In the genomic region with DNA sequence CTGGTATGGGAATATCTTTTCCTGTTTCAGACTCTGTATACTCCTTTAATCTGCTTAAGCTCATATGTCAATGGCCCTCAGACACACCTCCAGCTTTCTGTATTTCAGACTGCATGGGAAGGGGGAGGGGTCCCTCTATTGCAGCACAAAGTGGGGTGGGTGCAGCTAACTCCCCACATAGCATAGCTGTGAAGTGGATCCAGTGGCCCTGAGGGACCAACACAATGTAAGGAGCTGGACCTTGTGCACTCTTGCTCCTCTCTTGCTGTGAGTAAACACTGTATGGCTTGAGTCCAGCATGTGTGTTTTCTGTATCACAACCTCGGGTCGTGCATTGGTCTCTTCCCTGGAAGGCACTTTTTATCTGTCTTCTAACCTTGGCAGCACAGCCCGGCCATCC, we compare ENCODE assay signal across 26 cellular contexts.
DNase-seq lines count a peak whose midpoint lies in the region; ATAC-seq, FAIRE-seq and TF ChIP-seq lines count a peak whose summit lies in the region.
"Had no signal": no experiment of that assay in that cellular context is flagged by ENCODE, and none has a peak within 500 bp of the region (broad histone marks: within the 10 kb centered on the region; RNA-seq: fewer than 3 reads in every experiment).

No MANE protein-coding gene starts in this region.

- peaks cover 39% of the 10 kb centered on the region for H3K4me1 ChIP-seq in A549
- no peaks in the 10 kb centered on the region for H3K4me1 ChIP-seq in HEK293 (ENCODE audit: control insufficient read depth, insufficient read depth, low read length)
- H3K4me1 ChIP-seq in SK-N-SH (ENCODE audit: control insufficient read depth in 1 of 2, insufficient read depth in 2 of 2, low read depth in 1 of 2, low read length in 1 of 2), result peaks cover 0 to 2% of the 10 kb centered on the region in 2 experiments; a peak in 2 of 4 replicates

- TF ChIP-seq CTCF in A549 (IDR thresholded peaks at IDR 0.05), result no peak
- no peak for TF ChIP-seq CTCF in HEK293 (tag by site-specific recombination; IDR thresholded peaks at IDR 0.05)
- no peak for TF ChIP-seq CTCF in SK-N-SH (IDR thresholded peaks at IDR 0.05)

- H3F3A ChIP-seq in SK-N-SH (replicated peaks; ENCODE audit: insufficient read depth), result peaks cover 5% of the 10 kb centered on the region

- no peak for TF ChIP-seq RAD21 in A549 (conservative IDR thresholded peaks at IDR 0.05 in 1 of 2, IDR thresholded peaks at IDR 0.05 in 1 of 2)
- TF ChIP-seq RAD21 in SK-N-SH (IDR thresholded peaks at IDR 0.05; ENCODE audit: low read length), result no peak

- DNase-seq in A549 (ENCODE audit: low read depth in 1 of 2, low spot score in 1 of 2) (peak in 1 of 2 experiments; percentile 21), NCI-H82 treated with DMSO at 0.1 percent for 48 hours (lab: John Stamatoyannopoulos, UW; ENCODE audit: unreplicated experiment) (peak; percentile 50), brain pericyte (ENCODE audit: low read depth, low spot score) (peak; percentile 53), SK-N-SH (no peak), NCI-H2227 treated with DMSO at 0.1 percent for 48 hours (lab: John Stamatoyannopoulos, UW) (no peak)
- DNase-seq in stimulated activated CD4-positive, alpha-beta T cell treated with anti-CD3 and anti-CD28 coated beads, Interleukin-12 subunit alpha, Interleukin-12 subunit beta, amount 100 ng/mL, for 4 hours, result no peak
- DNase-seq: AML-193; CD4-positive, alpha-beta T cell; GOT3; MG63; NCI-H1105 treated with DMSO at 0.1 percent for 48 hours; NCI-H146; NCI-H1930; NCI-H2107; NCI-H510A treated with DMSO at 0.1 percent for 48 hours; OCI-M1; SIG-M5; T-helper 2 cell had no signal

- no peaks in the 10 kb centered on the region for H3K79me2 ChIP-seq in SK-N-SH (ENCODE audit: insufficient read depth)

- CTCF ChIA-PET in A549 (lab: Yijun Ruan, JAX) (no interaction called here), HEK293 (lab: Yijun Ruan, JAX) (no interaction called here), SK-N-SH (lab: Yijun Ruan, JAX) (no interaction called here)

- H3K9me2 ChIP-seq in SK-N-SH, result no peaks in the 10 kb centered on the region

- 13% methylated on average over 3 of the region's 3 CpGs for WGBS in A549 (ENCODE audit: missing lambda C conversion rate)
- WGBS in SK-N-SH (ENCODE audit: low lambda C conversion rate), result 91% methylated on average over 3 of the region's 3 CpGs

- TF ChIP-seq POLR2A in A549 (IDR thresholded peaks at IDR 0.05; ENCODE audit: low read length), result no peak

- H3K4me3 ChIP-seq in A549 (no peak overlapping the region), HEK293 (ENCODE audit: low read depth, low read length) (no peak overlapping the region), SK-N-SH (ENCODE audit: low read depth in 2 of 2, low read length in 1 of 2) (no peak overlapping the region)
- H3K4me3 ChIP-seq: BLaER1 treated with 17β-estradiol and CSF1 and Interleukin-3, amounts not matched to agents 10 nM and 100 nM; HAP-1; MG63; SK-N-MC had no signal

- H3K9me3 ChIP-seq in A549 (no peaks in the 10 kb centered on the region), HEK293 (ENCODE audit: control insufficient read depth, insufficient read depth, low read depth, low read length) (no peaks in the 10 kb centered on the region), SK-N-SH (no peaks in the 10 kb centered on the region)
- H3K9me3 ChIP-seq: HAP-1, MG63 had no signal

- POLR2A ChIA-PET in A549 (lab: Yijun Ruan, JAX) (no interaction called here), HEK293 (lab: Yijun Ruan, JAX) (no interaction called here), SK-N-SH (lab: Yijun Ruan, JAX) (no interaction called here)

- peak overlapping the region; percentile 44; the same call in 1 of the 3 replicates for H3K4me2 ChIP-seq in A549
- no peak overlapping the region for H3K4me2 ChIP-seq in SK-N-SH
- H3K4me2 ChIP-seq: BLaER1 treated with 17β-estradiol and CSF1 and Interleukin-3, amounts not matched to agents 10 nM and 100 nM had no signal

- H3K27ac ChIP-seq in A549, result peak overlapping the region; percentile 17 to 35; a peak in 1 of 6 replicates
- H3K27ac ChIP-seq in HEK293 (ENCODE audit: extremely low read depth, low read depth, low read length), result no peak overlapping the region
- H3K27ac ChIP-seq in SK-N-SH (ENCODE audit: low read depth in 2 of 2, low read length in 1 of 2), result no peak overlapping the region
- H3K27ac ChIP-seq: BLaER1 treated with 17β-estradiol and CSF1 and Interleukin-3, amounts not matched to agents 10 nM and 100 nM; HL-60; SK-N-MC had no signal

- no peak overlapping the region for H2AFZ ChIP-seq in SK-N-SH (ENCODE audit: low read depth)

- FAIRE-seq in A549 (lab: Jason Lieb, UNC), result no peak
- FAIRE-seq: G401.6, RCC 7860 had no signal

- TF ChIP-seq EP300 in A549 (IDR thresholded peaks at IDR 0.05), result no peak
- TF ChIP-seq EP300 in SK-N-SH (IDR thresholded peaks at IDR 0.05; ENCODE audit: borderline replicate concordance in 1 of 2, low read depth in 1 of 2, low read length in 1 of 2), result no peak

- peak in 1 of 2 experiments; percentile 46; a peak in 3 of 6 replicates for ATAC-seq in A549
- ATAC-seq in HG03565 (IDR thresholded peaks at IDR 0.05; ENCODE audit: unreplicated experiment), result no peak

- H3K36me3 ChIP-seq in HEK293 (ENCODE audit: control insufficient read depth in 2 of 2, insufficient read depth in 1 of 2, low read length in 2 of 2) (no peaks in the 10 kb centered on the region), SK-N-SH (replicated peaks in 1 of 2; ENCODE audit: control insufficient read depth in 1 of 2, insufficient read depth in 2 of 2, low read length in 1 of 2) (no peaks in the 10 kb centered on the region)
- H3K36me3 ChIP-seq: BLaER1 treated with 17β-estradiol and CSF1 and Interleukin-3, amounts not matched to agents 10 nM and 100 nM; HAP-1; MG63 had no signal

- H3K27me3 ChIP-seq in SK-N-SH (ENCODE audit: insufficient read depth), result no peaks in the 10 kb centered on the region
- H3K27me3 ChIP-seq: BLaER1 treated with 17β-estradiol and CSF1 and Interleukin-3, amounts not matched to agents 10 nM and 100 nM; MG63 had no signal

- no peak overlapping the region for H3K9ac ChIP-seq in SK-N-SH
- H3K9ac ChIP-seq: BLaER1 treated with 17β-estradiol and CSF1 and Interleukin-3, amounts not matched to agents 10 nM and 100 nM had no signal

- H4K20me1 ChIP-seq in SK-N-SH (ENCODE audit: insufficient read depth), result no peaks in the 10 kb centered on the region
- H4K20me1 ChIP-seq: BLaER1 treated with 17β-estradiol and CSF1 and Interleukin-3, amounts not matched to agents 10 nM and 100 nM had no signal

TF ChIP-seq in A549, 52 proteins besides CTCF, POLR2A, EP300 and RAD21 (continues in another document):
- no peak for TF ChIP-seq NR3C1 (IDR thresholded peaks at IDR 0.05)
- TF ChIP-seq EHMT2 (IDR thresholded peaks at IDR 0.05; ENCODE audit: low read depth), result no peak
- no peak for TF ChIP-seq CEBPB (IDR thresholded peaks at IDR 0.05)
- no peak for TF ChIP-seq PBX3 (IDR thresholded peaks at IDR 0.05)

TF ChIP-seq in HEK293, 187 proteins besides CTCF, POLR2A, EP300 and RAD21 (continues in another document):
- TF ChIP-seq, protein P1, sequence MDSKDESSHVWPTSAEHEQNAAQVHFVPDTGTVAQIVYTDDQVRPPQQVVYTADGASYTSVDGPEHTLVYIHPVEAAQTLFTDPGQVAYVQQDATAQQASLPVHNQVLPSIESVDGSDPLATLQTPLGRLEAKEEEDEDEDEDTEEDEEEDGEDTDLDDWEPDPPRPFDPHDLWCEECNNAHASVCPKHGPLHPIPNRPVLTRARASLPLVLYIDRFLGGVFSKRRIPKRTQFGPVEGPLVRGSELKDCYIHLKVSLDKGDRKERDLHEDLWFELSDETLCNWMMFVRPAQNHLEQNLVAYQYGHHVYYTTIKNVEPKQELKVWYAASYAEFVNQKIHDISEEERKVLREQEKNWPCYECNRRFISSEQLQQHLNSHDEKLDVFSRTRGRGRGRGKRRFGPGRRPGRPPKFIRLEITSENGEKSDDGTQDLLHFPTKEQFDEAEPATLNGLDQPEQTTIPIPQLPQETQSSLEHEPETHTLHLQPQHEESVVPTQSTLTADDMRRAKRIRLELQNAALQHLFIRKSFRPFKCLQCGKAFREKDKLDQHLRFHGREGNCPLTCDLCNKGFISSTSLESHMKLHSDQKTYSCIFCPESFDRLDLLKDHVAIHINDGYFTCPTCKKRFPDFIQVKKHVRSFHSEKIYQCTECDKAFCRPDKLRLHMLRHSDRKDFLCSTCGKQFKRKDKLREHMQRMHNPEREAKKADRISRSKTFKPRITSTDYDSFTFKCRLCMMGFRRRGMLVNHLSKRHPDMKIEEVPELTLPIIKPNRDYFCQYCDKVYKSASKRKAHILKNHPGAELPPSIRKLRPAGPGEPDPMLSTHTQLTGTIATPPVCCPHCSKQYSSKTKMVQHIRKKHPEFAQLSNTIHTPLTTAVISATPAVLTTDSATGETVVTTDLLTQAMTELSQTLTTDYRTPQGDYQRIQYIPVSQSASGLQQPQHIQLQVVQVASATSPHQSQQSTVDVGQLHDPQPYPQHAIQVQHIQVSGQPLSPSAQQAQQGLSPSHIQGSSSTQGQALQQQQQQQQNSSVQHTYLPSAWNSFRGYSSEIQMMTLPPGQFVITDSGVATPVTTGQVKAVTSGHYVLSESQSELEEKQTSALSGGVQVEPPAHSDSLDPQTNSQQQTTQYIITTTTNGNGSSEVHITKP (tag by site-specific recombination; IDR thresholded peaks at IDR 0.05), result peak; percentile 68

TF ChIP-seq in SK-N-SH, 30 proteins besides CTCF, POLR2A, EP300 and RAD21:
- no peak for TF ChIP-seq TEAD4 (IDR thresholded peaks at IDR 0.05; ENCODE audit: borderline replicate concordance, insufficient read depth)

Comparison
In these comparisons a context has a peak if more than half of its experiments do, and no peak if none do; other contexts are left out.
1. DNase-seq: peak in NCI-H82 treated with DMSO at 0.1 percent for 48 hours (single experiment) and brain pericyte (single experiment); none in SK-N-SH (single experiment), stimulated activated CD4-positive, alpha-beta T cell treated with anti-CD3 and anti-CD28 coated beads, Interleukin-12 subunit alpha, Interleukin-12 subunit beta, amount 100 ng/mL, for 4 hours (single experiment) and NCI-H2227 treated with DMSO at 0.1 percent for 48 hours (single experiment).
2. H3K27ac ChIP-seq: peak in A549 (2 of 2); none in HEK293 (single experiment) and SK-N-SH (0 of 2).